11 cellular contexts compared by ENCODE assay signal in the genomic region with DNA sequence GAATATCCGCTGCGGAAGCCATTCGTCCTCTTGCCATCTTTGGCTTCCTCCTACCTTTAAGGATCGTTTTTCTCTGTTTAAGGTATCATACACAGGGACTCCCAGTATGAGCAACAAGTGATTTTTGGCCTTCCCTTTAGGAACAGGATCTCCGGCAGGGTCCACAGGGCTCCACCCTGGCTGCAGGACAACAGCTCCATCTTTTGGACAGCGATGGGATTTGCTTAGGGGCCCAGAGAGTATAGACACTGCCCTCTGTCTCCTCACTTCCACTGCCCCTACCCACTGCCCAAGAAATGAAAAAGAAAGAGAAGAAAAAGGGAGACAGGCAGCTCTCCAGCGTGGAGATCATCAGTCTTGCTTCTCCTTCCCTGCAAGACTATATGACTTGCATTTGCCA.
DNase-seq lines count a peak whose midpoint lies in the region; ATAC-seq and TF ChIP-seq lines count a peak whose summit lies in the region.
"Had no signal": no experiment of that assay in that cellular context is flagged by ENCODE, and none has a peak within 500 bp of the region (broad histone marks: within the 10 kb centered on the region; RNA-seq: fewer than 3 reads in every experiment).

No MANE protein-coding gene starts in this region.

- no peaks in the 10 kb centered on the region for H3K36me3 ChIP-seq in KMS-11 (ENCODE audit: insufficient read depth)
- H3K36me3 ChIP-seq in mesendoderm (ENCODE audit: control insufficient read depth, insufficient read depth, low read length) = no peaks in the 10 kb centered on the region

- H4K20me1 ChIP-seq in KMS-11 (ENCODE audit: insufficient read depth) = no peaks in the 10 kb centered on the region

- H3K4ac ChIP-seq in mesendoderm (ENCODE audit: low read depth, low read length) = no peak overlapping the region

- H3K4me1 ChIP-seq in KMS-11 (ENCODE audit: low read depth, poor library complexity, severe bottlenecking) (no peaks in the 10 kb centered on the region), mesendoderm (ENCODE audit: control insufficient read depth, low read depth, low read length) (no peaks in the 10 kb centered on the region)

- no peak overlapping the region for H4K8ac ChIP-seq in mesendoderm (ENCODE audit: low read depth, low read length)

- no peak overlapping the region for H3K9ac ChIP-seq in KMS-11
- no peak overlapping the region for H3K9ac ChIP-seq in mesendoderm (ENCODE audit: low read length)

- no peak overlapping the region for H2BK120ac ChIP-seq in mesendoderm (ENCODE audit: low read depth, low read length)

- H3K18ac ChIP-seq in mesendoderm (ENCODE audit: low read length) = no peak overlapping the region

- H2AK5ac ChIP-seq in mesendoderm (ENCODE audit: low read length) = no peak overlapping the region

- H3K9me3 Mint-ChIP-seq in activated CD4-positive, alpha-beta T cell treated with anti-CD3 and anti-CD28 coated beads for 36 hours (ENCODE audit: low read depth) = peaks cover 6% of the 10 kb centered on the region
- no peaks in the 10 kb centered on the region for H3K9me3 Mint-ChIP-seq in activated CD4-positive, alpha-beta memory T cell treated with anti-CD3 and anti-CD28 coated beads, Interleukin-2, amount 10 ng/mL, durations not matched to agents 7 days and 5 days

- peaks cover 17% of the 10 kb centered on the region for H3K4me1 Mint-ChIP-seq in activated CD4-positive, alpha-beta T cell treated with anti-CD3 and anti-CD28 coated beads for 36 hours
- H3K4me1 Mint-ChIP-seq in activated CD4-positive, alpha-beta memory T cell treated with anti-CD3 and anti-CD28 coated beads, Interleukin-2, amount 10 ng/mL, durations not matched to agents 7 days and 5 days = no peaks in the 10 kb centered on the region

- no peaks in the 10 kb centered on the region for H3K79me2 ChIP-seq in KMS-11 (ENCODE audit: insufficient read depth, low read depth)
- H3K79me2 ChIP-seq in mesendoderm (ENCODE audit: control insufficient read depth, insufficient read depth, low read length) = no peaks in the 10 kb centered on the region

- intact Hi-C loops in activated CD4-positive, alpha-beta T cell treated with anti-CD3 and anti-CD28 coated beads for 36 hours (cut with DNase I, micrococcal nuclease) = no loop called here
- intact Hi-C loops in lower leg skin (cut with DNase I; ENCODE audit: low total_unique reads) = no loop called here

- H3K27me3 Mint-ChIP-seq in activated CD4-positive, alpha-beta T cell treated with anti-CD3 and anti-CD28 coated beads for 36 hours = no peaks in the 10 kb centered on the region
- peaks cover 2% of the 10 kb centered on the region for H3K27me3 Mint-ChIP-seq in activated CD4-positive, alpha-beta memory T cell treated with anti-CD3 and anti-CD28 coated beads, Interleukin-2, amount 10 ng/mL, durations not matched to agents 7 days and 5 days

- ATAC-seq in activated CD4-positive, alpha-beta T cell treated with anti-CD3 and anti-CD28 coated beads for 36 hours = peak; percentile 90
- ATAC-seq in HG02981 (IDR thresholded peaks at IDR 0.05; ENCODE audit: unreplicated experiment) = no peak
- ATAC-seq: left ventricle myocardium superior had no signal

- H4K5ac ChIP-seq in mesendoderm (ENCODE audit: low read length) = no peak overlapping the region

- H2BK5ac ChIP-seq in mesendoderm (ENCODE audit: low read length) = no peak overlapping the region

- H3K56ac ChIP-seq in mesendoderm (ENCODE audit: low read length) = no peak overlapping the region

- H3K4me2 ChIP-seq in KMS-11 (no peak overlapping the region), mesendoderm (ENCODE audit: low read length) (no peak overlapping the region)

- H3K27ac Mint-ChIP-seq in activated CD4-positive, alpha-beta T cell treated with anti-CD3 and anti-CD28 coated beads for 36 hours = no peak overlapping the region
- H3K27ac Mint-ChIP-seq in activated CD4-positive, alpha-beta memory T cell treated with anti-CD3 and anti-CD28 coated beads, Interleukin-2, amount 10 ng/mL, durations not matched to agents 7 days and 5 days = no peak overlapping the region

- no peak overlapping the region for H3K4me3 Mint-ChIP-seq in activated CD4-positive, alpha-beta T cell treated with anti-CD3 and anti-CD28 coated beads for 36 hours
- H3K4me3 Mint-ChIP-seq in activated CD4-positive, alpha-beta memory T cell treated with anti-CD3 and anti-CD28 coated beads, Interleukin-2, amount 10 ng/mL, durations not matched to agents 7 days and 5 days = no peak overlapping the region

- no peak overlapping the region for H2AFZ ChIP-seq in KMS-11 (ENCODE audit: low read depth)

- no peaks in the 10 kb centered on the region for H3K36me3 Mint-ChIP-seq in activated CD4-positive, alpha-beta T cell treated with anti-CD3 and anti-CD28 coated beads for 36 hours (ENCODE audit: low read depth)
- no peaks in the 10 kb centered on the region for H3K36me3 Mint-ChIP-seq in activated CD4-positive, alpha-beta memory T cell treated with anti-CD3 and anti-CD28 coated beads, Interleukin-2, amount 10 ng/mL, durations not matched to agents 7 days and 5 days (ENCODE audit: low read depth)

- TF ChIP-seq CTCF in KMS-11 (conservative IDR thresholded peaks at IDR 0.05; ENCODE audit: low read depth, low read length) = peak; percentile 24; the same call in 1 of the 2 replicates
- no peak for TF ChIP-seq CTCF in lower leg skin (IDR thresholded peaks at IDR 0.05)

- POLR2A ChIA-PET in activated CD4-positive, alpha-beta T cell treated with anti-CD3 and anti-CD28 coated beads for 36 hours (lab: Charles Lee) = no interaction called here
- POLR2A ChIA-PET in activated CD4-positive, alpha-beta memory T cell treated with anti-CD3 and anti-CD28 coated beads, Interleukin-2, amount 10 ng/mL, durations not matched to agents 7 days and 5 days (lab: Charles Lee) = interaction anchor here (0.7 kb wide), 2 partner anchors 24 to 346 kb away, joined by 4 read pairs; no protein-coding TSS in a partner anchor

- H3K4me3 ChIP-seq in KMS-11 (IDR thresholded peaks at IDR 0.05; ENCODE audit: insufficient read depth, low read depth, low read length) = no peak overlapping the region
- H3K4me3 ChIP-seq in mesendoderm (ENCODE audit: low read length) = no peak overlapping the region
- H3K4me3 ChIP-seq in lower leg skin (ENCODE audit: low read depth, poor library complexity, severe bottlenecking) = no peak overlapping the region

- WGBS in mesendoderm (ENCODE audit: extremely low coverage, insufficient coverage, low lambda C conversion rate) = no CpG with 5 or more reads among the region's 7 CpGs
- 80 to 82% methylated on average over 7 of the region's 7 CpGs for WGBS in lower leg skin, 2 donors

- TF ChIP-seq POLR2A in lower leg skin (IDR thresholded peaks at IDR 0.05) = no peak

- DNase-seq in activated CD4-positive, alpha-beta T cell treated with anti-CD3 and anti-CD28 coated beads for 36 hours = peak; percentile 56
- no peak for DNase-seq in activated CD4-positive, alpha-beta T cell treated with anti-CD3 and anti-CD28 coated beads, Interleukin-2, amount 50 U/mL, for 4 hours
- DNase-seq in activated CD4-positive, alpha-beta memory T cell treated with anti-CD3 and anti-CD28 coated beads, Interleukin-2, amount 10 ng/mL, durations not matched to agents 7 days and 5 days = peak; percentile 26
- DNase-seq in mesendoderm (peak; percentile 80), lower leg skin (ENCODE audit: low spot score in 2 of 2) (no peak), HCEC 1CT (no peak)
- DNase-seq: central memory CD4-positive, alpha-beta T cell; left ventricle myocardium superior; T1000 had no signal

- CTCF ChIA-PET in activated CD4-positive, alpha-beta T cell treated with anti-CD3 and anti-CD28 coated beads for 36 hours (lab: Charles Lee) = no interaction called here
- CTCF ChIA-PET in activated CD4-positive, alpha-beta memory T cell treated with anti-CD3 and anti-CD28 coated beads, Interleukin-2, amount 10 ng/mL, durations not matched to agents 7 days and 5 days (lab: Charles Lee) = interaction anchor here (1.1 kb wide), 1 partner anchor 111 kb away, joined by 3 read pairs; no protein-coding TSS in a partner anchor

- H3K23ac ChIP-seq in mesendoderm (ENCODE audit: low read length) = no peak overlapping the region

- H3K27ac ChIP-seq in KMS-11 = no peak overlapping the region
- no peak overlapping the region for H3K27ac ChIP-seq in mesendoderm (ENCODE audit: low read depth, low read length)

- H3K27me3 ChIP-seq in KMS-11 (ENCODE audit: insufficient read depth, low read depth) = no peaks in the 10 kb centered on the region
- no peaks in the 10 kb centered on the region for H3K27me3 ChIP-seq in mesendoderm (ENCODE audit: insufficient read depth, low read length, poor library complexity)

- no peak overlapping the region for H2BK15ac ChIP-seq in mesendoderm (replicated peaks; ENCODE audit: low read depth)

- H3K79me1 ChIP-seq in mesendoderm (ENCODE audit: low read length) = no peaks in the 10 kb centered on the region

Comparison
In these comparisons a context has a peak if more than half of its experiments do, and no peak if none do; other contexts are left out.
1. DNase-seq: peak in activated CD4-positive, alpha-beta T cell treated with anti-CD3 and anti-CD28 coated beads for 36 hours (single experiment), activated CD4-positive, alpha-beta memory T cell treated with anti-CD3 and anti-CD28 coated beads, Interleukin-2, amount 10 ng/mL, durations not matched to agents 7 days and 5 days (single experiment) and mesendoderm (single experiment); none in activated CD4-positive, alpha-beta T cell treated with anti-CD3 and anti-CD28 coated beads, Interleukin-2, amount 50 U/mL, for 4 hours (0 of 2), lower leg skin (0 of 2) and HCEC 1CT (single experiment).